Comparison of ENCODE assay signal across 8 cellular contexts in the genomic region with DNA sequence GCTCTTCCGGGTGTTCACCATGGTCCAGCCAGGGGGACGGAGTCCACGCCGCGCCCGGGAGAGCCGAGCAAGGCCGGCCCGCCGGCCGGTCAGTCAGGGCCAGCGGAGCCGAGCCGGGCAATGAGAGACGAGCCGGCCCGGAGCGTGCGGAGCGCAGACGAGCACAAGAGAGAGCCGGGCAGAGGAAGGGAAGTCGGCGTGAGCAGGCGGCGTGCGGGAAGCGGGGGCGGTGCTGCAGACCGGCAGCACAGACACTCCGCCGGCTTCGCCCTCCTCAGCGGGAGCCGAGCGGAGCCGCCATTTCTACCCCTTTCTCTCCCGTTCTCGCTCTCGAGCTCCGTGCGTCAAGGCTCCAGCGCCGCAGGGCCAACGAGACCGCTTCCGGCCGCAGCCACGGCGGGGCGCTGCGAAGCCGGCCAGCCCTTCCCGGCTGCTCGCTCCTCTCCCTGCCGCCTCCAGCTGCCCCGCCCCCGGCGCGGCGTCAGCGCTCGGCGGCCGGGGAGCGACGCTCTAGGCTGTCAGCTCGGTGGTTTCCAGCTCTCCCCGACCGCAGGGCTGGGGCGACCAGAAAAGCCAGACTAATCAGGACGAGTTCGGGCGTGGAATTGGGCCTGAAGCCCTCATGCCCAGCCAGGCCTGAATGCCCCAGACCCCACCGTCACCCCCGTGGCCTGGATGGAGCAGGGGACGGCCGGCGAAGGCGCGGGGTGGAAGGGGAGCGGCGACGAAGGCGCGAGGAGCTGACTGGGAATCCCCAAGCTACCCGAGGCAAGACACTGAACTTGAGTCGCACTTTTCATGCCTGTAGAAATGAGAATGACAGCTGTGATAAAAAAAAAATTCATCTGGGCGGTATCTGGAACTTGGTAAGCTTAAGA. TPM values are rescaled to one million over a fixed set of nuclear protein-coding genes. Genes with fewer than 3 reads are reported as not detected.
A peak's percentile ranks its signal among the peaks of the same experiment; 100 is the strongest.
DNase-seq lines count a peak whose midpoint lies in the region; ATAC-seq and TF ChIP-seq lines count a peak whose summit lies in the region.

A gene (minus strand): TSS at position 374 of the 878 bp plus-strand sequence. CDS start 353 bp downstream, at position 21.

- H2AFZ ChIP-seq in GM23248 (peak within 1 kb of the TSS; percentile 92), fibroblast of lung (ENCODE audit: low read length) (peak within 1 kb of the TSS; percentile 97)

- in situ Hi-C loops in GM23248 (cut with MboI) = no loop called here

- TF ChIP-seq CTCF in fibroblast of lung (conservative IDR thresholded peaks at IDR 0.05 in 1 of 2, IDR thresholded peaks at IDR 0.05 in 1 of 2; ENCODE audit: low read depth in 1 of 2, low read length in 2 of 2) = peak; percentile 62 to 65

- H3K9ac ChIP-seq in GM23248 (peak within 1 kb of the TSS; percentile 97), fibroblast of lung (ENCODE audit: insufficient read depth, low read length) (peak within 1 kb of the TSS; percentile 98)

- H3K79me2 ChIP-seq in GM23248 (ENCODE audit: insufficient read depth) (peaks cover 71% of the 10 kb centered on the region), fibroblast of lung (ENCODE audit: control insufficient read depth, insufficient read depth, low read length) (peaks cover 45% of the 10 kb centered on the region)

- peaks cover 2% of the 10 kb centered on the region for H3K27me3 Mint-ChIP-seq in activated T-helper 1 cell treated with anti-CD3 and anti-CD28 coated beads, Interleukin-12 subunit alpha, Interleukin-12 subunit beta, Interleukin-2, Interleukin-4 antibody, amounts not matched to agents 30 ng/mL and 10 ng/mL and 1 ng/mL, durations not matched to agents 14 hours and 24 hours and 36 hours (ENCODE audit: insufficient read depth)
- H3K27me3 Mint-ChIP-seq in naive thymus-derived CD8-positive, alpha-beta T cell = no peaks in the 10 kb centered on the region

- POLR2A ChIA-PET in naive thymus-derived CD8-positive, alpha-beta T cell (lab: Charles Lee) = interaction anchor here (0.6 to 5.8 kb wide), 27 partner anchors 9 to 1335 kb away, joined by 3 to 108 read pairs (median 5); a partner anchor contains a TSS

- no peaks in the 10 kb centered on the region for H3K9me3 Mint-ChIP-seq in activated T-helper 1 cell treated with anti-CD3 and anti-CD28 coated beads, Interleukin-12 subunit alpha, Interleukin-12 subunit beta, Interleukin-2, Interleukin-4 antibody, amounts not matched to agents 30 ng/mL and 10 ng/mL and 1 ng/mL, durations not matched to agents 14 hours and 24 hours and 36 hours
- no peaks in the 10 kb centered on the region for H3K9me3 Mint-ChIP-seq in naive thymus-derived CD8-positive, alpha-beta T cell

- H4K20me1 ChIP-seq in GM23248 (ENCODE audit: insufficient read depth) (no peaks in the 10 kb centered on the region), fibroblast of lung (ENCODE audit: control insufficient read depth, extremely low read depth, insufficient read depth, low read length) (no peaks in the 10 kb centered on the region)

- H3K4me3 Mint-ChIP-seq in activated T-helper 1 cell treated with anti-CD3 and anti-CD28 coated beads, Interleukin-12 subunit alpha, Interleukin-12 subunit beta, Interleukin-2, Interleukin-4 antibody, amounts not matched to agents 30 ng/mL and 10 ng/mL and 1 ng/mL, durations not matched to agents 14 hours and 24 hours and 36 hours = peak within 1 kb of the TSS; percentile 95
- peak within 1 kb of the TSS; percentile 94 to 99 (median 98) for H3K4me3 Mint-ChIP-seq in naive thymus-derived CD8-positive, alpha-beta T cell

- H3K36me3 Mint-ChIP-seq in activated T-helper 1 cell treated with anti-CD3 and anti-CD28 coated beads, Interleukin-12 subunit alpha, Interleukin-12 subunit beta, Interleukin-2, Interleukin-4 antibody, amounts not matched to agents 30 ng/mL and 10 ng/mL and 1 ng/mL, durations not matched to agents 14 hours and 24 hours and 36 hours (ENCODE audit: low read depth) = peaks cover 13% of the 10 kb centered on the region
- H3K36me3 Mint-ChIP-seq in naive thymus-derived CD8-positive, alpha-beta T cell = peaks cover 0 to 7% (median 0%) of the 10 kb centered on the region in 3 donors

- no peaks in the 10 kb centered on the region for H3K27me3 ChIP-seq in GM23248 (replicated peaks; ENCODE audit: insufficient read depth)
- no peaks in the 10 kb centered on the region for H3K27me3 ChIP-seq in fibroblast of lung (ENCODE audit: control insufficient read depth, insufficient read depth, low read length)

- DNase-seq in Daoy (ENCODE audit: low read depth) (peak; percentile 99), GM23248 (peak; percentile 97), Kasumi-1 (lab: John Stamatoyannopoulos, UW) (peak; percentile 91 to 94), RKO (ENCODE audit: low spot score) (peak; percentile 93), fibroblast of lung (ENCODE audit: low read depth in 2 of 2) (peak; percentile 92 to 95)
- peak; percentile 93 for DNase-seq in activated T-helper 1 cell treated with anti-CD3 and anti-CD28 coated beads, Interleukin-12 subunit alpha, Interleukin-12 subunit beta, Interleukin-2, Interleukin-4 antibody, amounts not matched to agents 30 ng/mL and 10 ng/mL and 1 ng/mL, durations not matched to agents 14 hours and 24 hours and 36 hours (ENCODE audit: low spot score)
- DNase-seq in naive thymus-derived CD8-positive, alpha-beta T cell = peak; percentile 91 to 97 (median 94)
- DNase-seq in stimulated activated naive CD4-positive, alpha-beta T cell (lab: John Stamatoyannopoulos, UW) = peak; percentile 88 to 99 (median 91)

- H3K36me3 ChIP-seq in GM23248 (ENCODE audit: low read depth) (no peaks in the 10 kb centered on the region), fibroblast of lung (ENCODE audit: control insufficient read depth, insufficient read depth, low read length) (no peaks in the 10 kb centered on the region)

- peak within 1 kb of the TSS; percentile 98 for H3K4me3 ChIP-seq in GM23248
- H3K4me3 ChIP-seq in fibroblast of lung (replicated peaks in 1 of 4; ENCODE audit: control extremely low read depth in 1 of 4, insufficient read depth in 1 of 4, low read depth in 3 of 4, low read length in 4 of 4) = peak within 1 kb of the TSS; percentile 71 to 97 (median 80)

- peak within 1 kb of the TSS; percentile 95 for H3K4me2 ChIP-seq in GM23248 (ENCODE audit: unreplicated experiment)
- peak within 1 kb of the TSS; percentile 87 for H3K4me2 ChIP-seq in fibroblast of lung (ENCODE audit: extremely low read depth, insufficient read depth, low read length)

- peaks cover 26% of the 10 kb centered on the region for H3F3A ChIP-seq in GM23248 (ENCODE audit: insufficient read depth)

- intact Hi-C loops in activated T-helper 1 cell treated with anti-CD3 and anti-CD28 coated beads, Interleukin-12 subunit alpha, Interleukin-12 subunit beta, Interleukin-2, Interleukin-4 antibody, amounts not matched to agents 30 ng/mL and 10 ng/mL and 1 ng/mL, durations not matched to agents 14 hours and 24 hours and 36 hours (cut with micrococcal nuclease) = loop anchor here (1.0 to 5.0 kb wide), 12 partner anchors 13 to 1046 kb away; a partner anchor contains a TSS

- peak; percentile 82 for ATAC-seq in naive thymus-derived CD8-positive, alpha-beta T cell

- no peaks in the 10 kb centered on the region for H3K9me2 ChIP-seq in GM23248 (ENCODE audit: insufficient read depth)

- WGBS in GM23248 (ENCODE audit: low coverage in 1 of 2, low lambda C conversion rate in 2 of 2, missing lambda C conversion rate in 2 of 2), 2 experiments = 1% methylated on average over 32 to 83 of the region's 89 CpGs

- H3K27ac ChIP-seq in GM23248 = peak within 1 kb of the TSS; percentile 96
- H3K27ac ChIP-seq in fibroblast of lung (ENCODE audit: insufficient read depth, low read length) = peak within 1 kb of the TSS; percentile 91

- peaks cover 39% of the 10 kb centered on the region for H3K4me1 Mint-ChIP-seq in activated T-helper 1 cell treated with anti-CD3 and anti-CD28 coated beads, Interleukin-12 subunit alpha, Interleukin-12 subunit beta, Interleukin-2, Interleukin-4 antibody, amounts not matched to agents 30 ng/mL and 10 ng/mL and 1 ng/mL, durations not matched to agents 14 hours and 24 hours and 36 hours (ENCODE audit: low read depth)
- peaks cover 24 to 58% (median 54%) of the 10 kb centered on the region in 4 donors for H3K4me1 Mint-ChIP-seq in naive thymus-derived CD8-positive, alpha-beta T cell

- H3K4me1 ChIP-seq in GM23248 (ENCODE audit: insufficient read depth) (peaks cover 22% of the 10 kb centered on the region), fibroblast of lung (ENCODE audit: control insufficient read depth, extremely low read depth, insufficient read depth, low read length) (peaks cover 2% of the 10 kb centered on the region)

- no peaks in the 10 kb centered on the region for H3K9me3 ChIP-seq in GM23248 (ENCODE audit: low read depth)
- no peaks in the 10 kb centered on the region for H3K9me3 ChIP-seq in fibroblast of lung (ENCODE audit: control insufficient read depth, insufficient read depth, low read depth, low read length)

- H3K27ac Mint-ChIP-seq in activated T-helper 1 cell treated with anti-CD3 and anti-CD28 coated beads, Interleukin-12 subunit alpha, Interleukin-12 subunit beta, Interleukin-2, Interleukin-4 antibody, amounts not matched to agents 30 ng/mL and 10 ng/mL and 1 ng/mL, durations not matched to agents 14 hours and 24 hours and 36 hours = peak within 1 kb of the TSS; percentile 99
- peak within 1 kb of the TSS; percentile 93 to 100 (median 100) for H3K27ac Mint-ChIP-seq in naive thymus-derived CD8-positive, alpha-beta T cell

RNA-seq across cellular contexts. Expression of the gene that starts here (rescaled TPM):
- 7.9 and 9.7 TPM in 2 replicates for total RNA-seq in Daoy (2014; rRNA removed; shearing (Covaris generic))
- total RNA-seq in GM23248 (2014; rRNA removed; shearing (Covaris generic)) = 6.7 and 10.9 TPM in 2 replicates
- polyA plus RNA-seq in GM23248 (2016; fragmentation: Nextera tagmentation; extraction: Ambion mirVana) = 4.1 and 4.8 TPM in 2 replicates
- total RNA-seq in activated T-helper 1 cell treated with anti-CD3 and anti-CD28 coated beads, Interleukin-12 subunit alpha, Interleukin-12 subunit beta, Interleukin-2, Interleukin-4 antibody, amounts not matched to agents 30 ng/mL and 10 ng/mL and 1 ng/mL, durations not matched to agents 14 hours and 24 hours and 36 hours = 25.9 and 27.8 TPM in 2 replicates
- total RNA-seq in fibroblast of lung = 9.0 and 11.4 TPM in 2 replicates
- 3.0 and 3.6 TPM in 2 replicates for polyA plus RNA-seq in fibroblast of lung
- polyA plus RNA-seq in fibroblast of lung (2012) = 1.5 and 1.9 TPM in 2 replicates
- 1.4 and 2.9 TPM in 2 replicates for polyA minus RNA-seq in fibroblast of lung (ENCODE audit: low replicate concordance)
- total RNA-seq in naive thymus-derived CD8-positive, alpha-beta T cell = 10 to 100 TPM; 40.2 to 41.4 TPM
- 10 to 100 TPM in 1 of 3 donors, 1 to 10 TPM in 2; 7.2 to 11.4 (median 7.5) TPM for polyA plus RNA-seq in naive thymus-derived CD8-positive, alpha-beta T cell

Comparison
In these comparisons a context has a peak if more than half of its experiments do, and no peak if none do; other contexts are left out.
1. Peak in every context shown above with its lines: DNase-seq, ATAC-seq, H3K4me3 ChIP-seq and H3K27ac ChIP-seq.